Comparison of ENCODE assay signal across 13 cellular contexts in genomic region chr1:22754106-22754768, GRCh38. TPM values are rescaled to one million over a fixed set of nuclear protein-coding genes. Genes with fewer than 3 reads are reported as not detected.
DNase-seq lines count a peak whose midpoint lies in the region; ATAC-seq and TF ChIP-seq lines count a peak whose summit lies in the region.
"Had no signal": no experiment of that assay in that cellular context is flagged by ENCODE, and none has a peak within 500 bp of the region (broad histone marks: within the 10 kb centered on the region; RNA-seq: fewer than 3 reads in every experiment).

No MANE protein-coding gene starts in this region.

- no peak overlapping the region for H3K4me3 ChIP-seq in brain microvascular endothelial cell (ENCODE audit: low read depth, low read length)
- H3K4me3 ChIP-seq in body of pancreas: no peak overlapping the region
- H3K4me3 ChIP-seq: heart left ventricle had no signal

- no peaks in the 10 kb centered on the region for H3K36me3 Mint-ChIP-seq in activated CD8-positive, alpha-beta T cell treated with anti-CD3 and anti-CD28 coated beads for 36 hours (ENCODE audit: low read depth)
- no peaks in the 10 kb centered on the region for H3K36me3 Mint-ChIP-seq in activated CD8-positive, alpha-beta T cell treated with anti-CD3 and anti-CD28 coated beads, Interleukin-2, amount 10 ng/mL, durations not matched to agents 7 days and 5 days (ENCODE audit: low read depth)
- H3K36me3 Mint-ChIP-seq in type B pancreatic cell: no peaks in the 10 kb centered on the region

- 84 to 89% methylated on average over 4 to 10 of the region's 10 CpGs for WGBS in body of pancreas, 2 donors

- TF ChIP-seq POLR2A in body of pancreas (IDR thresholded peaks at IDR 0.05): no peak

- POLR2A ChIA-PET in activated CD8-positive, alpha-beta T cell treated with anti-CD3 and anti-CD28 coated beads for 36 hours (lab: Charles Lee): interaction anchor here (0.6 kb wide), 1 partner anchor 445 kb away, joined by 6 read pairs; no protein-coding TSS in a partner anchor
- POLR2A ChIA-PET in activated CD8-positive, alpha-beta T cell treated with anti-CD3 and anti-CD28 coated beads, Interleukin-2, amount 10 ng/mL, durations not matched to agents 7 days and 5 days (lab: Charles Lee): no interaction called here

- H3K36me3 ChIP-seq in brain microvascular endothelial cell (replicated peaks): no peaks in the 10 kb centered on the region
- H3K36me3 ChIP-seq in body of pancreas (replicated peaks in 1 of 2; ENCODE audit: insufficient read depth in 1 of 2, low read depth in 2 of 2): no peaks in the 10 kb centered on the region
- H3K36me3 ChIP-seq: heart left ventricle had no signal

- no peaks in the 10 kb centered on the region for H3K9me3 Mint-ChIP-seq in activated CD8-positive, alpha-beta T cell treated with anti-CD3 and anti-CD28 coated beads for 36 hours
- H3K9me3 Mint-ChIP-seq in activated CD8-positive, alpha-beta T cell treated with anti-CD3 and anti-CD28 coated beads, Interleukin-2, amount 10 ng/mL, durations not matched to agents 7 days and 5 days (ENCODE audit: insufficient read depth): no peaks in the 10 kb centered on the region
- no peaks in the 10 kb centered on the region for H3K9me3 Mint-ChIP-seq in type B pancreatic cell

- peaks cover 6% of the 10 kb centered on the region for H3K27me3 Mint-ChIP-seq in activated CD8-positive, alpha-beta T cell treated with anti-CD3 and anti-CD28 coated beads for 36 hours
- no peaks in the 10 kb centered on the region for H3K27me3 Mint-ChIP-seq in activated CD8-positive, alpha-beta T cell treated with anti-CD3 and anti-CD28 coated beads, Interleukin-2, amount 10 ng/mL, durations not matched to agents 7 days and 5 days (ENCODE audit: low read depth)
- H3K27me3 Mint-ChIP-seq in type B pancreatic cell: no peaks in the 10 kb centered on the region

- peaks cover 18% of the 10 kb centered on the region for H3K4me1 ChIP-seq in body of pancreas

- H3K4me1 Mint-ChIP-seq in activated CD8-positive, alpha-beta T cell treated with anti-CD3 and anti-CD28 coated beads for 36 hours (ENCODE audit: low read depth): peaks cover 8% of the 10 kb centered on the region
- peaks cover 5% of the 10 kb centered on the region for H3K4me1 Mint-ChIP-seq in activated CD8-positive, alpha-beta T cell treated with anti-CD3 and anti-CD28 coated beads, Interleukin-2, amount 10 ng/mL, durations not matched to agents 7 days and 5 days (ENCODE audit: low read depth)
- peaks cover 45% of the 10 kb centered on the region for H3K4me1 Mint-ChIP-seq in type B pancreatic cell (ENCODE audit: unreplicated experiment)

- intact Hi-C loops in activated CD8-positive, alpha-beta T cell treated with anti-CD3 and anti-CD28 coated beads for 36 hours (cut with micrococcal nuclease): no loop called here
- intact Hi-C loops in body of pancreas (cut with DNase I): no loop called here

- H3K4me3 Mint-ChIP-seq in activated CD8-positive, alpha-beta T cell treated with anti-CD3 and anti-CD28 coated beads for 36 hours: no peak overlapping the region
- no peak overlapping the region for H3K4me3 Mint-ChIP-seq in activated CD8-positive, alpha-beta T cell treated with anti-CD3 and anti-CD28 coated beads, Interleukin-2, amount 10 ng/mL, durations not matched to agents 7 days and 5 days
- no peak overlapping the region for H3K4me3 Mint-ChIP-seq in type B pancreatic cell

- no peak for TF ChIP-seq CTCF in activated CD8-positive, alpha-beta T cell treated with anti-CD3 and anti-CD28 coated beads for 36 hours (IDR thresholded peaks at IDR 0.05)
- TF ChIP-seq CTCF in brain microvascular endothelial cell (IDR thresholded peaks at IDR 0.05; ENCODE audit: low read depth, low read length, missing control alignments) (no peak), type B pancreatic cell (conservative IDR thresholded peaks at IDR 0.05) (no peak), body of pancreas (IDR thresholded peaks at IDR 0.05) (no peak)

- no peak overlapping the region for H3K27ac Mint-ChIP-seq in activated CD8-positive, alpha-beta T cell treated with anti-CD3 and anti-CD28 coated beads for 36 hours
- no peak overlapping the region for H3K27ac Mint-ChIP-seq in activated CD8-positive, alpha-beta T cell treated with anti-CD3 and anti-CD28 coated beads, Interleukin-2, amount 10 ng/mL, durations not matched to agents 7 days and 5 days
- H3K27ac Mint-ChIP-seq in type B pancreatic cell: peak overlapping the region; percentile 39

- CTCF ChIA-PET in activated CD8-positive, alpha-beta T cell treated with anti-CD3 and anti-CD28 coated beads for 36 hours (lab: Charles Lee): no interaction called here
- CTCF ChIA-PET in activated CD8-positive, alpha-beta T cell treated with anti-CD3 and anti-CD28 coated beads, Interleukin-2, amount 10 ng/mL, durations not matched to agents 7 days and 5 days (lab: Charles Lee): no interaction called here

- peak; percentile 26 for ATAC-seq in activated CD8-positive, alpha-beta T cell treated with anti-CD3 and anti-CD28 coated beads for 36 hours
- no peak for ATAC-seq in activated CD8-positive, alpha-beta T cell treated with anti-CD3 and anti-CD28 coated beads, Interleukin-2, amount 10 ng/mL, durations not matched to agents 7 days and 5 days
- ATAC-seq in HG03064 (IDR thresholded peaks at IDR 0.05; ENCODE audit: low read depth, unreplicated experiment): peak; percentile 65
- ATAC-seq in GM21515 (IDR thresholded peaks at IDR 0.05; ENCODE audit: unreplicated experiment): no peak
- no peak for ATAC-seq in body of pancreas

- H3K9me3 ChIP-seq in body of pancreas: no peaks in the 10 kb centered on the region
- H3K9me3 ChIP-seq: heart left ventricle had no signal

- in situ Hi-C loops in brain microvascular endothelial cell (cut with HindIII; ENCODE audit: low pct_ligation_motif_present, low sequenced_read_pairs): no loop called here

- DNase-seq in activated CD8-positive, alpha-beta T cell treated with anti-CD3 and anti-CD28 coated beads for 36 hours: no peak
- DNase-seq in activated CD8-positive, alpha-beta T cell treated with anti-CD3 and anti-CD28 coated beads, Interleukin-2, amount 10 ng/mL, durations not matched to agents 7 days and 5 days: no peak
- no peak for DNase-seq in brain microvascular endothelial cell
- DNase-seq in type B pancreatic cell (ENCODE audit: extremely low spot score, unreplicated experiment): no peak
- no peak for DNase-seq in NCI-H82 treated with DMSO at 0.1 percent for 48 hours (lab: John Stamatoyannopoulos, UW; ENCODE audit: unreplicated experiment)
- no peak for DNase-seq in body of pancreas
- DNase-seq: Calu3; NCI-H446; stimulated activated CD4-positive, alpha-beta T cell treated with anti-CD3 and anti-CD28 coated beads, Interleukin-2, amount 100 ng/mL, for 48 hours had no signal

- H3K27ac ChIP-seq in brain microvascular endothelial cell: peak overlapping the region; percentile 45
- no peak overlapping the region for H3K27ac ChIP-seq in body of pancreas
- H3K27ac ChIP-seq: 22Rv1, heart left ventricle had no signal

- no peaks in the 10 kb centered on the region for H3K27me3 ChIP-seq in brain microvascular endothelial cell (replicated peaks)
- H3K27me3 ChIP-seq in body of pancreas: no peaks in the 10 kb centered on the region
- H3K27me3 ChIP-seq: heart left ventricle had no signal

RNA-seq across cellular contexts. Expression of gene EPHB2, which starts 43.6 kb away (rescaled TPM):
- under 1 TPM in 1 of 2 experiments, not detected in 1; 0.13 TPM for total RNA-seq in activated CD8-positive, alpha-beta T cell treated with anti-CD3 and anti-CD28 coated beads for 36 hours
- total RNA-seq in activated CD8-positive, alpha-beta T cell treated with anti-CD3 and anti-CD28 coated beads, Interleukin-2, amount 10 ng/mL, durations not matched to agents 7 days and 5 days: not detected
- 40.3 and 44.6 TPM in 2 replicates for total RNA-seq in type B pancreatic cell (ENCODE audit: low replicate concordance)
- 1 to 10 TPM; 2.9 to 7.9 TPM for total RNA-seq in body of pancreas

Comparison
In these comparisons a context has a peak if more than half of its experiments do, and no peak if none do; other contexts are left out.
1. ATAC-seq: peak in activated CD8-positive, alpha-beta T cell treated with anti-CD3 and anti-CD28 coated beads for 36 hours (single experiment) and HG03064 (single experiment); none in activated CD8-positive, alpha-beta T cell treated with anti-CD3 and anti-CD28 coated beads, Interleukin-2, amount 10 ng/mL, durations not matched to agents 7 days and 5 days (single experiment), GM21515 (single experiment) and body of pancreas (single experiment).